In the genomic region with DNA sequence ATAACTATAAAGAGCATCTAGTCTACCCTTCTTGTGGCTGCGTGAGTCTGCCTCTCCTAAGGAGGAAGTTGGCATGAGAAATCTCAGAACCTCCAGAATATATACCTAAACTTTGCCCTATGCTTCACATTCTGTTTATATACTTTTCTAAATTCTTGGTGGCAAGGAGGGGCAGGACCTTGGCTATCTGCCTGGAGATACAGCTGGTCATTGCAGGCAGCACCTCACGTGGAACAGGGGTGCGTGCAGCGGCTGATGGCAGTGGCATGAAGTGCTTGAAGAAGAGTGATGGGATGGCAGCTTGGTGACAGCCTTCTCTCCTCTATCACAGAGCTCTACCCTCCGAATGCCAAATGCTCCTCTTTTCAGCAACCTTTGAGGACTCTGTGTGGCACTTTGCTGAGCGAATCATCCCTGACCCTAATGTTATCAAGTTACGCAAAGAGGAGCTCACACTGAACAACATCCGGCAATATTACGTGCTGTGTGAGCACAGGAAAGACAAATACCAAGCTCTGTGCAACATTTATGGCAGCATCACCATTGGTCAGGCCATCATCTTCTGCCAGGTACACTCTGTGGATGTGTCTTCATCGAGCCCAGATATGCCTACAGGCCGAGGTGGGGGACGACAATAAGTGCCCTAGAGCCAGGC, we compare ENCODE assay signal across 27 cellular contexts. TPM values are rescaled to one million over a fixed set of nuclear protein-coding genes. Genes with fewer than 3 reads are reported as not detected.
"Had no signal": no experiment of that assay in that cellular context is flagged by ENCODE, and none has a peak within 500 bp of the region (broad histone marks: within the 10 kb centered on the region; RNA-seq: fewer than 3 reads in every experiment).

No MANE protein-coding gene starts in this region.

- H3K4me3 ChIP-seq: coronary artery, lung, tibial artery, vagina had no signal

- H3K4me1 ChIP-seq: tibial artery, vagina had no signal

- DNase-seq: activated B cell treated with CpG ODN at 0.5 μM for 24 hours; activated CD4-positive, alpha-beta memory T cell treated with anti-CD3 and anti-CD28 coated beads, Interleukin-2, amount 10 ng/mL, durations not matched to agents 7 days and 5 days; activated CD4-positive, alpha-beta T cell treated with anti-CD3 and anti-CD28 coated beads for 48 hours; activated CD8-positive, alpha-beta memory T cell treated with anti-CD3 and anti-CD28 coated beads, Interleukin-2, amount 10 ng/mL, durations not matched to agents 7 days and 5 days; activated naive CD4-positive, alpha-beta T cell treated with anti-CD3 and anti-CD28 coated beads, Interleukin-2, amount 10 ng/mL, durations not matched to agents 7 days and 5 days; activated naive CD8-positive, alpha-beta T cell treated with anti-CD3 and anti-CD28 coated beads, Interleukin-2, amount 50 U/mL, for 24 hours; anterior cingulate cortex; central memory CD4-positive, alpha-beta T cell; foreskin melanocyte; glutamatergic neuron; hypothalamus; islet precursor cell; occipital lobe; posterior cingulate gyrus; stimulated activated CD4-positive, alpha-beta T cell treated with anti-CD3 and anti-CD28 coated beads, Interleukin-12 subunit alpha, Interleukin-12 subunit beta, amount 100 ng/mL, for 4 hours; stimulated activated CD4-positive, alpha-beta T cell treated with anti-CD3 and anti-CD28 coated beads, Interleukin-2, amount 100 ng/mL, for 24 hours; stimulated activated naive CD4-positive, alpha-beta T cell treated with Interleukin-2 at 50 U/mL for 16 hours; substantia nigra; tibial artery had no signal

- H3K27me3 ChIP-seq: vagina had no signal

- FAIRE-seq: TTC549 had no signal

- H3K27ac ChIP-seq: coronary artery, tibial artery, vagina had no signal

- ATAC-seq: activated CD8-positive, alpha-beta memory T cell treated with anti-CD3 and anti-CD28 coated beads, Interleukin-2, amount 10 ng/mL, durations not matched to agents 7 days and 5 days; activated naive CD8-positive, alpha-beta T cell treated with anti-CD3 and anti-CD28 coated beads, Interleukin-2, amount 50 U/mL, for 24 hours; left lobe of liver had no signal

- H3K36me3 ChIP-seq: tibial artery, vagina had no signal

- H3K9me3 ChIP-seq: tibial artery, vagina had no signal

RNA-seq across cellular contexts. Expression of a gene that starts 12.5 kb away (rescaled TPM):
- total RNA-seq: activated B cell treated with CpG ODN at 0.5 μM for 24 hours; activated CD4-positive, alpha-beta memory T cell treated with anti-CD3 and anti-CD28 coated beads, Interleukin-2, amount 10 ng/mL, durations not matched to agents 7 days and 5 days; epithelial cell of proximal tubule; vagina had no signal

RNA-seq across cellular contexts. Expression of a gene that starts 29.0 kb away (rescaled TPM):
- total RNA-seq: activated B cell treated with CpG ODN at 0.5 μM for 24 hours; activated CD4-positive, alpha-beta memory T cell treated with anti-CD3 and anti-CD28 coated beads, Interleukin-2, amount 10 ng/mL, durations not matched to agents 7 days and 5 days; activated CD8-positive, alpha-beta memory T cell treated with anti-CD3 and anti-CD28 coated beads, Interleukin-2, amount 10 ng/mL, durations not matched to agents 7 days and 5 days; epithelial cell of proximal tubule; left lobe of liver; occipital lobe; renal cortical epithelial cell had no signal
- polyA plus RNA-seq: neural cell had no signal
